2 cellular contexts compared by ENCODE assay signal in the genomic region with DNA sequence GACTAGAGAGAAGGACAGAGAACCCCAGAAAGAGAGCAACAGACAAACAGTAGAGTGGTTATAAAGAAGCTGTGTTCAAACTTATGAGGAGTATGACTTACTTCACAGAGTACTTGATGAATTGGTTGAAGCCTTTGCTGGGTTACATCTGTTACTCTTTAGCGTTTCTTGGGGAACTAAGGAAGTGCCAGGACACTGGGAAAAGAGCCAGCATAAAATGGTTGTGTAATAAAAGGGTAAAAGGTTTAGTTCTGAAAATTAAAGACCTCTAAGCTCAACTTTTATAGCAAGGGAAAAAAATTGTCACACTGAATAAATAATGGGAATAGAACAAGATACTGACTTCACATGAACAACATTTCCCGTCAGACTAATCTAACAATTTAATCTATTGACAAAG.
TF ChIP-seq lines count a peak whose summit lies in the region.

No MANE protein-coding gene starts in this region.

TF ChIP-seq in liver, 16 proteins besides CTCF, POLR2A, EP300 and RAD21:
- TF ChIP-seq, protein P1, sequence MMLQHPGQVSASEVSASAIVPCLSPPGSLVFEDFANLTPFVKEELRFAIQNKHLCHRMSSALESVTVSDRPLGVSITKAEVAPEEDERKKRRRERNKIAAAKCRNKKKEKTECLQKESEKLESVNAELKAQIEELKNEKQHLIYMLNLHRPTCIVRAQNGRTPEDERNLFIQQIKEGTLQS (IDR thresholded peaks at IDR 0.05) = peak; percentile 15
- TF ChIP-seq TAF1 (conservative IDR thresholded peaks at IDR 0.05) (no peak), HNF4G (IDR thresholded peaks at IDR 0.05) (no peak), RXRA (IDR thresholded peaks at IDR 0.05) (peak in 1 of 2 donors; percentile 68), EGR1 (IDR thresholded peaks at IDR 0.05; ENCODE audit: low read depth in 2 of 2) (no peak), YY1 (IDR thresholded peaks at IDR 0.05) (no peak), SP1 (IDR thresholded peaks at IDR 0.05) (no peak), FOXA2 (IDR thresholded peaks at IDR 0.05) (peak; percentile 48), FOXA1 (IDR thresholded peaks at IDR 0.05) (no peak), JUND (IDR thresholded peaks at IDR 0.05) (peak; percentile 58 to 94), NR2F2 (IDR thresholded peaks at IDR 0.05) (peak; percentile 45), HNF4A (conservative IDR thresholded peaks at IDR 0.05) (peak; percentile 31 to 55), GABPA (IDR thresholded peaks at IDR 0.05 in 1 of 2, conservative IDR thresholded peaks at IDR 0.05 in 1 of 2) (no peak)
- TF ChIP-seq, protein P2, sequence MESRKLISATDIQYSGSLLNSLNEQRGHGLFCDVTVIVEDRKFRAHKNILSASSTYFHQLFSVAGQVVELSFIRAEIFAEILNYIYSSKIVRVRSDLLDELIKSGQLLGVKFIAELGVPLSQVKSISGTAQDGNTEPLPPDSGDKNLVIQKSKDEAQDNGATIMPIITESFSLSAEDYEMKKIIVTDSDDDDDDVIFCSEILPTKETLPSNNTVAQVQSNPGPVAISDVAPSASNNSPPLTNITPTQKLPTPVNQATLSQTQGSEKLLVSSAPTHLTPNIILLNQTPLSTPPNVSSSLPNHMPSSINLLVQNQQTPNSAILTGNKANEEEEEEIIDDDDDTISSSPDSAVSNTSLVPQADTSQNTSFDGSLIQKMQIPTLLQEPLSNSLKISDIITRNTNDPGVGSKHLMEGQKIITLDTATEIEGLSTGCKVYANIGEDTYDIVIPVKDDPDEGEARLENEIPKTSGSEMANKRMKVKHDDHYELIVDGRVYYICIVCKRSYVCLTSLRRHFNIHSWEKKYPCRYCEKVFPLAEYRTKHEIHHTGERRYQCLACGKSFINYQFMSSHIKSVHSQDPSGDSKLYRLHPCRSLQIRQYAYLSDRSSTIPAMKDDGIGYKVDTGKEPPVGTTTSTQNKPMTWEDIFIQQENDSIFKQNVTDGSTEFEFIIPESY (IDR thresholded peaks at IDR 0.05) = peak; percentile 23
- TF ChIP-seq, protein P3, sequence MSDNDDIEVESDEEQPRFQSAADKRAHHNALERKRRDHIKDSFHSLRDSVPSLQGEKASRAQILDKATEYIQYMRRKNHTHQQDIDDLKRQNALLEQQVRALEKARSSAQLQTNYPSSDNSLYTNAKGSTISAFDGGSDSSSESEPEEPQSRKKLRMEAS (IDR thresholded peaks at IDR 0.05) = peak; percentile 29
- TF ChIP-seq, protein P4, sequence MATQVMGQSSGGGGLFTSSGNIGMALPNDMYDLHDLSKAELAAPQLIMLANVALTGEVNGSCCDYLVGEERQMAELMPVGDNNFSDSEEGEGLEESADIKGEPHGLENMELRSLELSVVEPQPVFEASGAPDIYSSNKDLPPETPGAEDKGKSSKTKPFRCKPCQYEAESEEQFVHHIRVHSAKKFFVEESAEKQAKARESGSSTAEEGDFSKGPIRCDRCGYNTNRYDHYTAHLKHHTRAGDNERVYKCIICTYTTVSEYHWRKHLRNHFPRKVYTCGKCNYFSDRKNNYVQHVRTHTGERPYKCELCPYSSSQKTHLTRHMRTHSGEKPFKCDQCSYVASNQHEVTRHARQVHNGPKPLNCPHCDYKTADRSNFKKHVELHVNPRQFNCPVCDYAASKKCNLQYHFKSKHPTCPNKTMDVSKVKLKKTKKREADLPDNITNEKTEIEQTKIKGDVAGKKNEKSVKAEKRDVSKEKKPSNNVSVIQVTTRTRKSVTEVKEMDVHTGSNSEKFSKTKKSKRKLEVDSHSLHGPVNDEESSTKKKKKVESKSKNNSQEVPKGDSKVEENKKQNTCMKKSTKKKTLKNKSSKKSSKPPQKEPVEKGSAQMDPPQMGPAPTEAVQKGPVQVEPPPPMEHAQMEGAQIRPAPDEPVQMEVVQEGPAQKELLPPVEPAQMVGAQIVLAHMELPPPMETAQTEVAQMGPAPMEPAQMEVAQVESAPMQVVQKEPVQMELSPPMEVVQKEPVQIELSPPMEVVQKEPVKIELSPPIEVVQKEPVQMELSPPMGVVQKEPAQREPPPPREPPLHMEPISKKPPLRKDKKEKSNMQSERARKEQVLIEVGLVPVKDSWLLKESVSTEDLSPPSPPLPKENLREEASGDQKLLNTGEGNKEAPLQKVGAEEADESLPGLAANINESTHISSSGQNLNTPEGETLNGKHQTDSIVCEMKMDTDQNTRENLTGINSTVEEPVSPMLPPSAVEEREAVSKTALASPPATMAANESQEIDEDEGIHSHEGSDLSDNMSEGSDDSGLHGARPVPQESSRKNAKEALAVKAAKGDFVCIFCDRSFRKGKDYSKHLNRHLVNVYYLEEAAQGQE (IDR thresholded peaks at IDR 0.05) = no peak

TF ChIP-seq in HepG2, 621 proteins besides CTCF, POLR2A, EP300 and RAD21:
- TF ChIP-seq, protein P5, sequence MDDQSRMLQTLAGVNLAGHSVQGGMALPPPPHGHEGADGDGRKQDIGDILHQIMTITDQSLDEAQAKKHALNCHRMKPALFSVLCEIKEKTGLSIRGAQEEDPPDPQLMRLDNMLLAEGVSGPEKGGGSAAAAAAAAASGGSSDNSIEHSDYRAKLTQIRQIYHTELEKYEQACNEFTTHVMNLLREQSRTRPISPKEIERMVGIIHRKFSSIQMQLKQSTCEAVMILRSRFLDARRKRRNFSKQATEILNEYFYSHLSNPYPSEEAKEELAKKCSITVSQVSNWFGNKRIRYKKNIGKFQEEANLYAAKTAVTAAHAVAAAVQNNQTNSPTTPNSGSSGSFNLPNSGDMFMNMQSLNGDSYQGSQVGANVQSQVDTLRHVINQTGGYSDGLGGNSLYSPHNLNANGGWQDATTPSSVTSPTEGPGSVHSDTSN (CRISPR knock-in tag; IDR thresholded peaks at IDR 0.05; ENCODE audit: borderline replicate concordance) = no peak
- TF ChIP-seq ISL2 (CRISPR knock-in tag; IDR thresholded peaks at IDR 0.05) = no peak
- no peak for TF ChIP-seq RBM22 (optimal IDR thresholded peaks at IDR 0.05; ENCODE audit: low read length)
- TF ChIP-seq FOSL2 (CRISPR knock-in tag; IDR thresholded peaks at IDR 0.05) = no peak
- TF ChIP-seq CBFB (CRISPR knock-in tag; IDR thresholded peaks at IDR 0.05) = no peak
- TF ChIP-seq, protein P6, sequence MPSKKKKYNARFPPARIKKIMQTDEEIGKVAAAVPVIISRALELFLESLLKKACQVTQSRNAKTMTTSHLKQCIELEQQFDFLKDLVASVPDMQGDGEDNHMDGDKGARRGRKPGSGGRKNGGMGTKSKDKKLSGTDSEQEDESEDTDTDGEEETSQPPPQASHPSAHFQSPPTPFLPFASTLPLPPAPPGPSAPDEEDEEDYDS (CRISPR knock-in tag; IDR thresholded peaks at IDR 0.05) = no peak
- TF ChIP-seq SRY (CRISPR knock-in tag; IDR thresholded peaks at IDR 0.05) = no peak
